9 cellular contexts compared by ENCODE assay signal in the genomic region with DNA sequence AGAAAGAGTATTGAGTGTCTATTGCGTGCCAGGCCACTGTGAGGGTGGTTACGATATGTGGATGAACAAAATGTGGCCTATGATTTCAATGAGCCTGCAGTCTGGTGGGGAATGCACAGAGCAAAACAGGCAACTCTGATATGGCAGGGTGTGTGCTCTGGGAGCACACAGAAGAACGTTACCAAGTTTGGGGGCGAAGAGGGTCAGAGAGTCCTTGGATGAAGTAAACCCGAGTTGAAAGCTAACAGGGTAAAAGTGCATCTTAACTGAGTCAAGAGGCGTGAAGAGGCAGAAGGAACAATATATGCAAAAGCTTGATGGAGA. TPM values are rescaled to one million over a fixed set of nuclear protein-coding genes. Genes with fewer than 3 reads are reported as not detected.
DNase-seq lines count a peak whose midpoint lies in the region; ATAC-seq and TF ChIP-seq lines count a peak whose summit lies in the region.
"Had no signal": no experiment of that assay in that cellular context is flagged by ENCODE, and none has a peak within 500 bp of the region (broad histone marks: within the 10 kb centered on the region; RNA-seq: fewer than 3 reads in every experiment).

No MANE protein-coding gene starts in this region.

- intact Hi-C loops in mammary epithelial cell (cut with micrococcal nuclease), result loop anchor here (1.0 to 2.0 kb wide), 8 partner anchors 31 to 401 kb away; partner anchors contain the start of genes BCO2, CRYAB, NKAPD1 and PIH1D2

- peak; percentile 7 for ATAC-seq in HG03135 (IDR thresholded peaks at IDR 0.05; ENCODE audit: unreplicated experiment)
- ATAC-seq in GM19035 (IDR thresholded peaks at IDR 0.05; ENCODE audit: unreplicated experiment), result no peak
- ATAC-seq in GM18502 (IDR thresholded peaks at IDR 0.05; ENCODE audit: poor library complexity, unreplicated experiment), result no peak

- H3K4me3 ChIP-seq in AG10803 (ENCODE audit: low read length) (peak overlapping the region; percentile 97), mammary epithelial cell (replicated peaks in 1 of 3; ENCODE audit: insufficient read depth in 1 of 3, low read depth in 2 of 3, low read length in 3 of 3) (peak overlapping the region; percentile 69 to 91 (median 73)), mesodermal cell (ENCODE audit: extremely low read depth, insufficient read depth, low read length, poor library complexity, severe bottlenecking) (peak overlapping the region; percentile 66)

- peak overlapping the region; percentile 99 for H3K27ac ChIP-seq in mammary epithelial cell (ENCODE audit: insufficient read depth, low read depth, low read length)
- peak overlapping the region; percentile 98 for H3K27ac ChIP-seq in mesodermal cell (ENCODE audit: low read depth, low read length, severe bottlenecking)

- BruUV-seq in mammary epithelial cell (replicated peaks; lab: Mats Ljungman, UMichigan), result TSS peak; percentile 84

- H3K4me1 ChIP-seq in mammary epithelial cell (ENCODE audit: insufficient read depth, low read length) (peaks cover 8% of the 10 kb centered on the region), mesodermal cell (ENCODE audit: control insufficient read depth, insufficient read depth, low read length, poor library complexity, severe bottlenecking) (no peaks in the 10 kb centered on the region)

- H3K27me3 ChIP-seq in mammary epithelial cell (ENCODE audit: insufficient read depth, low read length), result no peaks in the 10 kb centered on the region

- peak overlapping the region; percentile 99 for H2AFZ ChIP-seq in mammary epithelial cell (ENCODE audit: low read depth, low read length)

- in situ Hi-C loops in mammary epithelial cell (cut with MboI; ENCODE audit: low sequenced_read_pairs in 2 of 2), result loop anchor here (5.0 to 10.0 kb wide), 4 partner anchors 33 to 195 kb away; partner anchors contain the start of genes CRYAB (in 1 of the 2), HSPB2 (in 1 of the 2), NKAPD1 (in 1 of the 2) and PIH1D2 (in 1 of the 2)

- peak overlapping the region; percentile 97 for H3K9ac ChIP-seq in mammary epithelial cell (ENCODE audit: insufficient read depth, low read length)

- DNase-seq in AG10803 (ENCODE audit: low read depth) (no peak), mammary epithelial cell (no peak), NCI-H2171 (lab: John Stamatoyannopoulos, UW) (no peak), NCI-H526 (lab: John Stamatoyannopoulos, UW) (no peak)

- TF ChIP-seq CTCF in AG10803 (conservative IDR thresholded peaks at IDR 0.05; ENCODE audit: low read length), result no peak
- TF ChIP-seq CTCF in mammary epithelial cell (conservative IDR thresholded peaks at IDR 0.05 in 1 of 2, IDR thresholded peaks at IDR 0.05 in 1 of 2; ENCODE audit: extremely low read depth in 1 of 2, insufficient read depth in 1 of 2, low read depth in 1 of 2, low read length in 2 of 2), result no peak

- peak overlapping the region; percentile 96 for H3K4me2 ChIP-seq in mammary epithelial cell (ENCODE audit: insufficient read depth, low read depth, low read length)

- H3K36me3 ChIP-seq in mammary epithelial cell (ENCODE audit: insufficient read depth, low read length) (no peaks in the 10 kb centered on the region), mesodermal cell (ENCODE audit: control insufficient read depth, insufficient read depth, low read length) (no peaks in the 10 kb centered on the region)

- CTCF ChIA-PET in mammary epithelial cell (lab: Charles Lee; ENCODE audit: low non-redundant PET), result no interaction called here

- WGBS in mammary epithelial cell (ENCODE audit: low coverage, missing lambda C conversion rate), result 42% methylated on average over 6 of the region's 6 CpGs
- WGBS in mesodermal cell (ENCODE audit: insufficient coverage in 2 of 2), 2 experiments, result 71 to 91% methylated on average over 5 to 6 of the region's 6 CpGs

- dilution Hi-C loops in mammary epithelial cell (cut with HindIII; ENCODE audit: low sequenced_read_pairs), result loop anchor here (5.0 kb wide), 1 partner anchor 48 kb away; no protein-coding TSS in a partner anchor

- no peaks in the 10 kb centered on the region for H3K9me3 ChIP-seq in mammary epithelial cell (replicated peaks; ENCODE audit: insufficient read depth, low read length)
- H3K9me3 ChIP-seq in mesodermal cell (ENCODE audit: control insufficient read depth, low read length), result no peaks in the 10 kb centered on the region

- H4K20me1 ChIP-seq in mammary epithelial cell (ENCODE audit: insufficient read depth, low read length), result no peaks in the 10 kb centered on the region

- H3K79me2 ChIP-seq in mammary epithelial cell (ENCODE audit: insufficient read depth, low read length), result peaks cover 4% of the 10 kb centered on the region

RNA-seq across cellular contexts. Expression of gene CFAP68, which starts 0.3 kb away (rescaled TPM):
- total RNA-seq in mammary epithelial cell, result 10 to 100 TPM; 12.5 to 23.7 TPM
- polyA plus RNA-seq in mammary epithelial cell, result 27.4 TPM
- polyA minus RNA-seq in mammary epithelial cell, result 1.6 TPM
- 20.3 TPM for polyA plus RNA-seq in mesodermal cell (2013, experiment 1 of 2)
- 25.5 TPM for polyA plus RNA-seq in mesodermal cell (2013, experiment 2 of 2)

RNA-seq across cellular contexts. Expression of gene FDXACB1, which starts 0.6 kb away (rescaled TPM):
- total RNA-seq in mammary epithelial cell, result 1 to 10 TPM in 1 of 2 donors, under 1 TPM in 1; 0.96 to 2.3 TPM
- 2.6 TPM for polyA plus RNA-seq in mammary epithelial cell
- polyA minus RNA-seq in mammary epithelial cell, result 2.0 TPM
- 1.7 TPM for polyA plus RNA-seq in mesodermal cell (2013, experiment 1 of 2)
- polyA plus RNA-seq in mesodermal cell (2013, experiment 2 of 2), result 1.9 TPM

RNA-seq across cellular contexts. Expression of gene ALG9, which starts 8.2 kb away (rescaled TPM):
- total RNA-seq in mammary epithelial cell, result 10 to 100 TPM; 36.5 to 48.8 TPM
- polyA plus RNA-seq in mammary epithelial cell, result 27.9 TPM
- 21.8 TPM for polyA minus RNA-seq in mammary epithelial cell
- 48.3 TPM for polyA plus RNA-seq in mesodermal cell (2013, experiment 1 of 2)
- 43.3 TPM for polyA plus RNA-seq in mesodermal cell (2013, experiment 2 of 2)

RNA-seq across cellular contexts. Expression of gene CRYAB, which starts 32.0 kb away (rescaled TPM):
- total RNA-seq in mammary epithelial cell, result 100 to 1,000 TPM in 1 of 2 donors, 10 to 100 TPM in 1; 12.7 to 110 TPM
- 8.1 TPM for polyA plus RNA-seq in mammary epithelial cell
- polyA minus RNA-seq in mammary epithelial cell, result 29.4 TPM
- polyA plus RNA-seq in mesodermal cell (2013, experiment 1 of 2), result 41.3 TPM
- polyA plus RNA-seq in mesodermal cell (2013, experiment 2 of 2), result 29.9 TPM

RNA-seq across cellular contexts. Expression of gene HSPB2, which starts 32.9 kb away (rescaled TPM):
- 1 to 10 TPM in 1 of 2 donors, under 1 TPM in 1; 0.38 to 1.3 TPM for total RNA-seq in mammary epithelial cell
- 0.16 TPM for polyA plus RNA-seq in mammary epithelial cell
- not detected for polyA minus RNA-seq in mammary epithelial cell
- polyA plus RNA-seq in mesodermal cell (2013, experiment 1 of 2), result 2.0 TPM
- polyA plus RNA-seq in mesodermal cell (2013, experiment 2 of 2), result 1.7 TPM
- total RNA-seq: lung microvascular endothelial cell had no signal
